Comparison of ENCODE assay signal across 29 cellular contexts in genomic region chr2:30351941-30352340, GRCh38.
"Had no signal": no experiment of that assay in that cellular context is flagged by ENCODE, and none has a peak within 500 bp of the region (broad histone marks: within the 10 kb centered on the region; RNA-seq: fewer than 3 reads in every experiment).

No MANE protein-coding gene starts in this region.

- FAIRE-seq: endometrium, kidney, pancreas, urothelium cell line had no signal

- H3K27me3 ChIP-seq: cardiac muscle cell, esophagus squamous epithelium, left lung, pancreas, stomach, thyroid gland had no signal

- DNase-seq: dermis blood vessel endothelial cell; effector memory CD8-positive, alpha-beta T cell; erythroblast; esophagus squamous epithelium; foreskin melanocyte; glutamatergic neuron; kidney; left cardiac atrium; left lung; mammary epithelial cell; naive thymus-derived CD8-positive, alpha-beta T cell; nephron progenitor cell; occipital lobe; pancreas; retina; stimulated activated CD4-positive, alpha-beta T cell treated with anti-CD3 and anti-CD28 coated beads, Interleukin-12 subunit alpha, Interleukin-12 subunit beta, amount 100 ng/mL, for 4 hours; stimulated activated CD4-positive, alpha-beta T cell treated with anti-CD3 and anti-CD28 coated beads, Interleukin-1b, Interleukin-23, amount 100 ng/mL, for 48 hours; stimulated activated CD4-positive, alpha-beta T cell treated with anti-CD3 and anti-CD28 coated beads, Interleukin-4, amount 100 ng/mL, for 24 hours; stimulated activated naive CD4-positive, alpha-beta T cell treated with Interleukin-2 at 50 U/mL for 16 hours; stomach; thyroid gland; trophoblast cell had no signal

- H3K27ac ChIP-seq: cardiac muscle cell, esophagus squamous epithelium, pancreas, stomach had no signal

- H3K4me2 ChIP-seq: smooth muscle cell had no signal

- ATAC-seq: effector memory CD8-positive, alpha-beta T cell; naive thymus-derived CD8-positive, alpha-beta T cell; pancreas; sciatic nerve; stimulated activated effector memory CD8-positive, alpha-beta T cell treated with anti-CD3 and anti-CD28 coated beads, Interleukin-12 subunit alpha, Interleukin-12 subunit beta, amount 100 ng/mL, for 72 hours had no signal

- H3K36me3 ChIP-seq: cardiac muscle cell, esophagus squamous epithelium, left lung, pancreas, stomach, thyroid gland had no signal

- H3K4me3 ChIP-seq: cardiac muscle cell, coronary artery, esophagus squamous epithelium, left lung, pancreas, smooth muscle cell, stomach, thyroid gland had no signal

- H3K9me3 ChIP-seq: esophagus squamous epithelium, left lung, pancreas, stomach, thyroid gland had no signal
